In genomic region chr6:144659735-144660246, GRCh38 we compare ENCODE assay signal across 1 cellular context.
TF ChIP-seq lines count a peak whose summit lies in the region.

No MANE protein-coding gene starts in this region.

TF ChIP-seq in HepG2, 621 proteins besides CTCF, POLR2A, EP300 and RAD21 (continued from another document):
- TF ChIP-seq IRF9 (CRISPR knock-in tag; IDR thresholded peaks at IDR 0.05; ENCODE audit: borderline replicate concordance), result no peak
- TF ChIP-seq ZNF570 (CRISPR knock-in tag; IDR thresholded peaks at IDR 0.05; ENCODE audit: borderline replicate concordance), result no peak
- no peak for TF ChIP-seq AGO1 (IDR thresholded peaks at IDR 0.05; ENCODE audit: low read depth, low read length, poor library complexity, severe bottlenecking)
- no peak for TF ChIP-seq ERF (CRISPR knock-in tag; IDR thresholded peaks at IDR 0.05)
- no peak for TF ChIP-seq ZNF124 (CRISPR knock-in tag; IDR thresholded peaks at IDR 0.05)
- no peak for TF ChIP-seq ZNF232 (CRISPR knock-in tag; IDR thresholded peaks at IDR 0.05; ENCODE audit: borderline replicate concordance)
- TF ChIP-seq HNF4A (CRISPR knock-in tag; IDR thresholded peaks at IDR 0.05), result peak; percentile 42
- no peak for TF ChIP-seq RXRA (CRISPR knock-in tag; IDR thresholded peaks at IDR 0.05)
- no peak for TF ChIP-seq RAD51 (IDR thresholded peaks at IDR 0.05; ENCODE audit: borderline replicate concordance)
- TF ChIP-seq RARG (CRISPR knock-in tag; IDR thresholded peaks at IDR 0.05; ENCODE audit: low read depth), result no peak
- TF ChIP-seq TRAFD1 (CRISPR knock-in tag; IDR thresholded peaks at IDR 0.05; ENCODE audit: borderline replicate concordance), result no peak
- TF ChIP-seq ZNF326 (CRISPR knock-in tag; IDR thresholded peaks at IDR 0.05; ENCODE audit: borderline replicate concordance), result no peak
- TF ChIP-seq ZNF557 (CRISPR knock-in tag; IDR thresholded peaks at IDR 0.05), result no peak
- peak; percentile 88 for TF ChIP-seq ZBTB33 (CRISPR knock-in tag; IDR thresholded peaks at IDR 0.05)
- TF ChIP-seq GPN1 (CRISPR knock-in tag; IDR thresholded peaks at IDR 0.05; ENCODE audit: borderline replicate concordance), result no peak
- no peak for TF ChIP-seq BCLAF1 (IDR thresholded peaks at IDR 0.05)
- TF ChIP-seq NFATC3 (CRISPR knock-in tag; IDR thresholded peaks at IDR 0.05), result no peak
- no peak for TF ChIP-seq ZNF460 (CRISPR knock-in tag; IDR thresholded peaks at IDR 0.05; ENCODE audit: borderline replicate concordance)
